Comparison of ENCODE assay signal across 19 cellular contexts in genomic region chr5:172447646-172448365, GRCh38. TPM values are rescaled to one million over a fixed set of nuclear protein-coding genes. Genes with fewer than 3 reads are reported as not detected.
DNase-seq lines count a peak whose midpoint lies in the region; ATAC-seq and TF ChIP-seq lines count a peak whose summit lies in the region.
"Had no signal": no experiment of that assay in that cellular context is flagged by ENCODE, and none has a peak within 500 bp of the region (broad histone marks: within the 10 kb centered on the region; RNA-seq: fewer than 3 reads in every experiment).

No MANE protein-coding gene starts in this region.

- H3K4me1 ChIP-seq in RWPE2 (ENCODE audit: insufficient read depth, poor library complexity, severe bottlenecking), result peaks cover 33% of the 10 kb centered on the region
- H3K4me1 ChIP-seq in mesenchymal stem cell (ENCODE audit: control insufficient read depth, insufficient read depth, low read depth, low read length), result peaks cover 63% of the 10 kb centered on the region
- peaks cover 0 to 100% (median 71%) of the 10 kb centered on the region in 4 donors for H3K4me1 ChIP-seq in tibial nerve

- no peak for TF ChIP-seq EP300 in tibial nerve (IDR thresholded peaks at IDR 0.05)

- no peak overlapping the region for H2BK5ac ChIP-seq in mesenchymal stem cell (ENCODE audit: low read depth, low read length, poor library complexity, severe bottlenecking)

- no peak overlapping the region for H3K18ac ChIP-seq in mesenchymal stem cell (ENCODE audit: low read depth in 1 of 2, low read length in 2 of 2)

- no peak overlapping the region for H3K27ac ChIP-seq in RWPE2 (ENCODE audit: poor library complexity, severe bottlenecking)
- no peak overlapping the region for H3K27ac ChIP-seq in mesenchymal stem cell (ENCODE audit: low read length, poor library complexity, severe bottlenecking)
- H3K27ac ChIP-seq in tibial nerve, result peak overlapping the region in 3 of 4 donors; percentile 23 to 97 (median 93)
- H3K27ac ChIP-seq: SJSA1 had no signal

- no peak overlapping the region for H4K91ac ChIP-seq in mesenchymal stem cell (ENCODE audit: low read length)

- no peak overlapping the region for H3K4ac ChIP-seq in mesenchymal stem cell (ENCODE audit: low read depth in 1 of 2, low read length in 2 of 2)

- H2AFZ ChIP-seq in mesenchymal stem cell (ENCODE audit: low read depth, low read length), result no peak overlapping the region

- peak; percentile 17 for TF ChIP-seq CTCF in GM06990 (IDR thresholded peaks at IDR 0.05; ENCODE audit: insufficient read depth, low read length, poor library complexity, severe bottlenecking)
- no peak for TF ChIP-seq CTCF in RWPE2 (IDR thresholded peaks at IDR 0.05; ENCODE audit: poor library complexity, severe bottlenecking)
- no peak for TF ChIP-seq CTCF in tibial nerve (IDR thresholded peaks at IDR 0.05)

- no peak overlapping the region for H3K4me2 ChIP-seq in mesenchymal stem cell (ENCODE audit: low read length, poor library complexity, severe bottlenecking)

- H3K14ac ChIP-seq in mesenchymal stem cell (ENCODE audit: low read length in 2 of 2), result no peak overlapping the region

- no peak for ATAC-seq in RWPE2 (ENCODE audit: low read depth)
- ATAC-seq: HepG2 had no signal

- no peak for TF ChIP-seq POLR2A in tibial nerve (IDR thresholded peaks at IDR 0.05)

- H2BK12ac ChIP-seq in mesenchymal stem cell (ENCODE audit: low read length in 2 of 2), result no peak overlapping the region

- H3K79me1 ChIP-seq in mesenchymal stem cell (replicated peaks; ENCODE audit: low read length, poor library complexity, severe bottlenecking), result peaks cover 5% of the 10 kb centered on the region

- no peaks in the 10 kb centered on the region for H3K36me3 ChIP-seq in GM06990 (ENCODE audit: control insufficient read depth, insufficient read depth, low read length)
- H3K36me3 ChIP-seq in RWPE2 (ENCODE audit: low read depth), result peaks cover 16% of the 10 kb centered on the region
- H3K36me3 ChIP-seq in mesenchymal stem cell (ENCODE audit: control insufficient read depth in 1 of 2, insufficient read depth in 2 of 2, low read depth in 1 of 2, low read length in 2 of 2), result peaks cover 14 to 41% of the 10 kb centered on the region in 2 experiments
- H3K36me3 ChIP-seq in tibial nerve, result no peaks in the 10 kb centered on the region

- no peak overlapping the region for H2BK120ac ChIP-seq in mesenchymal stem cell (ENCODE audit: low read depth, low read length)

- H3K9me3 ChIP-seq in RWPE2 (ENCODE audit: severe bottlenecking) (no peaks in the 10 kb centered on the region), mesenchymal stem cell (ENCODE audit: control insufficient read depth, low read length) (no peaks in the 10 kb centered on the region), tibial nerve (no peaks in the 10 kb centered on the region)
- H3K9me3 ChIP-seq: SJSA1 had no signal

- no peak overlapping the region for H3K23ac ChIP-seq in mesenchymal stem cell (ENCODE audit: low read length in 2 of 2)

- H3K9ac ChIP-seq in mesenchymal stem cell (ENCODE audit: low read length), result peak overlapping the region; percentile 84

- no peak overlapping the region for H2BK15ac ChIP-seq in mesenchymal stem cell (ENCODE audit: low read depth, poor library complexity, severe bottlenecking)

- 93% methylated on average over 8 of the region's 8 CpGs for whole genome bisulfite sequencing in mesenchymal stem cell
- 68 to 78% methylated on average over 8 of the region's 8 CpGs for WGBS in tibial nerve, 2 donors

- H4K8ac ChIP-seq in mesenchymal stem cell (ENCODE audit: low read length), result no peak overlapping the region

- H2AK5ac ChIP-seq in mesenchymal stem cell (ENCODE audit: low read length, severe bottlenecking), result no peak overlapping the region

- DNase-seq in GM06990 (ENCODE audit: extremely low read depth, insufficient read length), result no peak
- peak; percentile 52 for DNase-seq in RWPE2 (ENCODE audit: low spot score)
- no peak for DNase-seq in mesenchymal stem cell
- no peak for DNase-seq in tibial nerve (ENCODE audit: low spot score in 2 of 2)
- no peak for DNase-seq in NCI-H446 treated with DMSO at 0.1 percent for 48 hours (lab: John Stamatoyannopoulos, UW)
- no peak for DNase-seq in SIG-M5 (lab: John Stamatoyannopoulos, UW)
- DNase-seq in cerebellar cortex (ENCODE audit: low spot score), result no peak
- no peak for DNase-seq in DMS114 treated with DMSO at 0.1 percent for 48 hours (lab: John Stamatoyannopoulos, UW; ENCODE audit: unreplicated experiment)
- DNase-seq: AML-193; CD4-positive, CD25-positive, alpha-beta regulatory T cell; H9; Karpas-422; MM.1S; NCI-H1105 treated with DMSO at 0.1 percent for 48 hours; NCI-H187 treated with DMSO at 0.1 percent for 48 hours; NCI-H2171 treated with DMSO at 0.1 percent for 48 hours; NCI-H510A had no signal

- peaks cover 5% of the 10 kb centered on the region; the same call in 1 of the 2 replicates for H3K27me3 ChIP-seq in GM06990 (replicated peaks; ENCODE audit: control insufficient read depth, insufficient read depth, low read length)
- no peaks in the 10 kb centered on the region for H3K27me3 ChIP-seq in RWPE2 (ENCODE audit: insufficient read depth, poor library complexity, severe bottlenecking)
- no peaks in the 10 kb centered on the region for H3K27me3 ChIP-seq in mesenchymal stem cell (ENCODE audit: control insufficient read depth in 1 of 2, insufficient read depth in 1 of 2, low read length in 2 of 2)
- no peaks in the 10 kb centered on the region for H3K27me3 ChIP-seq in tibial nerve
- H3K27me3 ChIP-seq: SJSA1 had no signal

- H3K4me3 ChIP-seq in GM06990 (replicated peaks; ENCODE audit: low read depth, low read length) (no peak overlapping the region), RWPE2 (ENCODE audit: severe bottlenecking) (no peak overlapping the region), mesenchymal stem cell (ENCODE audit: insufficient read depth in 1 of 2, low read depth in 1 of 2, low read length in 2 of 2) (peak overlapping the region in 1 of 2 experiments; percentile 63), tibial nerve (no peak overlapping the region)
- H3K4me3 ChIP-seq: SJSA1 had no signal

RNA-seq across cellular contexts. Expression of gene SH3PXD2B, which starts 6.5 kb away (rescaled TPM):
- polyA plus RNA-seq in mesenchymal stem cell (2013, experiment 1 of 2), result 25.7 TPM
- polyA plus RNA-seq in mesenchymal stem cell (2013, experiment 2 of 2), result 23.0 TPM
- 10 to 100 TPM; 27.8 to 52.6 (median 44.4) TPM for total RNA-seq in tibial nerve
- polyA plus RNA-seq: CD4-positive, CD25-positive, alpha-beta regulatory T cell had no signal

Comparison
In these comparisons a context has a peak if more than half of its experiments do, and no peak if none do; other contexts are left out.
1. H3K27ac ChIP-seq: peak in tibial nerve (3 of 4); none in RWPE2 (single experiment) and mesenchymal stem cell (single experiment).